Comparison of ENCODE assay signal across 9 cellular contexts in the genomic region with DNA sequence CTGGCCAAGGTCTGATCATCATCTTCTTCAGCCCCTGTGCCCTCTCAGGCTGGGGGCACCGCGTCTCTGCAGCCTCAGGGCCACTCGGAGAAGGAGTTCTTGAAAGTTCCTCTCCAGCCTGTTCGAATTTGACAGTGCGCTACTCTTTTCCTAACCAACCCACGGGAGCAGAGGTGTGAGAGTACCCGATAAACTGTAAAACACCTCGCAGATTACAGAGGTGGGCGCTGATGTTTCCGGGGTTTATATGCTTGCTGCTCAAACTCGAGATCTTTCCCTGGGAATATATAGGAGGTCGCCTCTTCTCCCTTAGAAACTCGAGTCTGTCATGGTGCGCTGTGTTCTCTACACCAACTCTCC. TPM values are rescaled to one million over a fixed set of nuclear protein-coding genes. Genes with fewer than 3 reads are reported as not detected.
DNase-seq lines count a peak whose midpoint lies in the region; ATAC-seq, FAIRE-seq and TF ChIP-seq lines count a peak whose summit lies in the region.
"Had no signal": no experiment of that assay in that cellular context is flagged by ENCODE, and none has a peak within 500 bp of the region (broad histone marks: within the 10 kb centered on the region; RNA-seq: fewer than 3 reads in every experiment).

No MANE protein-coding gene starts in this region.

- H3K4me3 Mint-ChIP-seq in CD14-positive monocyte: peak overlapping the region; percentile 97 to 98

- peaks cover 22 to 25% of the 10 kb centered on the region in 2 donors for H3K36me3 Mint-ChIP-seq in CD14-positive monocyte

- TF ChIP-seq CTCF in CD14-positive monocyte (IDR thresholded peaks at IDR 0.05) (no peak), fibroblast of mammary gland (conservative IDR thresholded peaks at IDR 0.05; ENCODE audit: control insufficient read depth, insufficient read depth, low read depth, low read length) (no peak), osteoblast (IDR thresholded peaks at IDR 0.05; ENCODE audit: extremely low read depth, low read depth, low read length) (no peak)

- H4K20me1 ChIP-seq in osteoblast (ENCODE audit: insufficient read depth, low read length): peaks cover 14% of the 10 kb centered on the region

- peak overlapping the region; percentile 91 to 97 (median 94) for H3K27ac Mint-ChIP-seq in CD14-positive monocyte

- FAIRE-seq in frontal cortex (lab: Jason Lieb, UNC): no peak

- H3K9me3 Mint-ChIP-seq in CD14-positive monocyte: no peaks in the 10 kb centered on the region

- peak overlapping the region; percentile 96 for H3K4me2 ChIP-seq in osteoblast (ENCODE audit: insufficient read depth, low read length)

- H3K27me3 Mint-ChIP-seq in CD14-positive monocyte (ENCODE audit: low read depth in 3 of 3): no peaks in the 10 kb centered on the region

- peaks cover 5% of the 10 kb centered on the region; the same call in 1 of the 2 replicates for H3K4me1 ChIP-seq in SJSA1 (replicated peaks)
- peaks cover 9% of the 10 kb centered on the region for H3K4me1 ChIP-seq in osteoblast (ENCODE audit: insufficient read depth, low read length)

- ATAC-seq in GM21717 (IDR thresholded peaks at IDR 0.05; ENCODE audit: unreplicated experiment) (peak; percentile 22), GM21367 (IDR thresholded peaks at IDR 0.05; ENCODE audit: unreplicated experiment) (no peak)

- no peaks in the 10 kb centered on the region for H3K27me3 ChIP-seq in SJSA1 (replicated peaks)
- no peaks in the 10 kb centered on the region for H3K27me3 ChIP-seq in osteoblast (ENCODE audit: insufficient read depth, low read length)

- peaks cover 39% of the 10 kb centered on the region for H3K36me3 ChIP-seq in SJSA1
- peaks cover 36% of the 10 kb centered on the region for H3K36me3 ChIP-seq in osteoblast (ENCODE audit: insufficient read depth, low read length)

- no peaks in the 10 kb centered on the region for H3K9me3 ChIP-seq in SJSA1 (replicated peaks)
- no peaks in the 10 kb centered on the region for H3K9me3 ChIP-seq in osteoblast (ENCODE audit: low read depth, low read length)

- no peak for DNase-seq in CD14-positive monocyte (ENCODE audit: low spot score)
- DNase-seq in SJSA1 (ENCODE audit: low read depth in 1 of 2, low spot score in 2 of 2): no peak
- no peak for DNase-seq in fibroblast of mammary gland (ENCODE audit: low read depth)
- peak; percentile 29 for DNase-seq in osteoblast (ENCODE audit: insufficient read length, low spot score, missing footprints)
- DNase-seq in GDM1 (lab: John Stamatoyannopoulos, UW): no peak
- DNase-seq in frontal cortex (ENCODE audit: low spot score in 2 of 2): no peak

- H3K27ac ChIP-seq in SJSA1 (no peak overlapping the region), osteoblast (ENCODE audit: low read depth, low read length) (peak overlapping the region; percentile 84)

- peak overlapping the region; percentile 96 for H2AFZ ChIP-seq in osteoblast (ENCODE audit: low read length)

- H3K4me3 ChIP-seq in SJSA1 (peak overlapping the region; percentile 67), fibroblast of mammary gland (ENCODE audit: control insufficient read depth, low read depth, low read length) (peak overlapping the region; percentile 87), osteoblast (ENCODE audit: insufficient read depth, low read length) (peak overlapping the region; percentile 99)

- peaks cover 24% of the 10 kb centered on the region for H3K79me2 ChIP-seq in osteoblast (ENCODE audit: insufficient read depth, low read length)

- peaks cover 21% of the 10 kb centered on the region for H3K4me1 Mint-ChIP-seq in CD14-positive monocyte

- intact Hi-C loops in CD14-positive monocyte (cut with micrococcal nuclease): no loop called here

RNA-seq across cellular contexts. Expression of a gene that starts 0.5 kb away (rescaled TPM):
- 10 to 100 TPM; 18.3 to 37.5 TPM for polyA plus RNA-seq in CD14-positive monocyte
- 22.4 and 30.7 TPM in 2 replicates for total RNA-seq in SJSA1 (2014; rRNA removed; shearing (Covaris generic))
- 25.0 and 27.4 TPM in 2 replicates for total RNA-seq in osteoblast
- 39.9 TPM for total RNA-seq in frontal cortex

RNA-seq across cellular contexts. Expression of a gene that starts 57.2 kb away (rescaled TPM):
- 100 to 1,000 TPM; 334 to 439 TPM for polyA plus RNA-seq in CD14-positive monocyte
- 930 and 1,031 TPM in 2 replicates for total RNA-seq in SJSA1 (2014; rRNA removed; shearing (Covaris generic))
- 748 and 782 TPM in 2 replicates for total RNA-seq in osteoblast
- 941 TPM for total RNA-seq in frontal cortex

RNA-seq across cellular contexts. Expression of a gene that starts 58.0 kb away (rescaled TPM):
- polyA plus RNA-seq in CD14-positive monocyte: 1 to 10 TPM; 3.0 to 3.3 TPM
- total RNA-seq in SJSA1 (2014; rRNA removed; shearing (Covaris generic)): 3.8 and 4.6 TPM in 2 replicates
- 2.7 and 4.3 TPM in 2 replicates for total RNA-seq in osteoblast
- 1.6 TPM for total RNA-seq in frontal cortex
- total RNA-seq: NCI-H460 had no signal
